Comparison of ENCODE assay signal across 1 cellular context in the genomic region with DNA sequence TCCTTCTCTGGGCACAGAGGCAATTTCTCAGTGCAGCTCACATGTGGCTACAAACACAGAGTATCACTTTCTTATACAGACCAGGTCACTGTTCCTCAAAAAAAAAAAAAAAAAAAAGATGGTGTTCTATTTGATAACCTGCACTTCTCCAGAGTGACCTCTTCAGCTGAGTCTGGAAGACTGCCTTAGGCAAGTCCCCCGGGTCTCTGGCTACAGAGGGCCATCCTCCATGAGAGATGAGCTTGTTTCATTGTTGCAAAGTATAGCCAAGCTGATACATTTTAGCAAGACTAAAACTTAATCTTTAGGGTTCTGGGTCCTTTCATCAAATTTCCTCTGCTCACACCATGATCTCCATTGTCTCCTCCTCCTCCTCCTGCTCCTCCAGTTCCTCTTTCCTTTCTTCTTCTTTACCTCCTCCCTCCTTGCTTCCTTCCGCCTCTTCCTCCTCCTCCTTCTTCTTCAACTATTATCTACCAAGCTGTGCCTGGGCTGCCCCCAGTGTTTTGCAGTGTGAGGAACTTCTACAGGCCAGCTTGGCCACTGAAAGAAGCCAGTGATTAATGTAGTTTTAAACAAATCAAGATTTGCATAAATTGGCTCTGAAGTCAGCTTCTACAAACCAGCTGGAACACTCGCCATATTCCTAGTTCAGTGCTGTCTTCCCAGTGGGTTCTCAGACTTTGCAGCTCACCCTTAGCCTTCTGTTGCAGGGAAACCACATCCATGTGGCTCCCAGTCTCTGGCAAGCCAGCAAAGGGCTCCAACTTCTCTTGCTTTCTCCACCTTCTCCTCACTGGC.
TF ChIP-seq lines count a peak whose summit lies in the region.

No MANE protein-coding gene starts in this region.

TF ChIP-seq in K562, 482 proteins besides CTCF, POLR2A, EP300 and RAD21 (continued from another document and continues in another):
- TF ChIP-seq, protein P1, sequence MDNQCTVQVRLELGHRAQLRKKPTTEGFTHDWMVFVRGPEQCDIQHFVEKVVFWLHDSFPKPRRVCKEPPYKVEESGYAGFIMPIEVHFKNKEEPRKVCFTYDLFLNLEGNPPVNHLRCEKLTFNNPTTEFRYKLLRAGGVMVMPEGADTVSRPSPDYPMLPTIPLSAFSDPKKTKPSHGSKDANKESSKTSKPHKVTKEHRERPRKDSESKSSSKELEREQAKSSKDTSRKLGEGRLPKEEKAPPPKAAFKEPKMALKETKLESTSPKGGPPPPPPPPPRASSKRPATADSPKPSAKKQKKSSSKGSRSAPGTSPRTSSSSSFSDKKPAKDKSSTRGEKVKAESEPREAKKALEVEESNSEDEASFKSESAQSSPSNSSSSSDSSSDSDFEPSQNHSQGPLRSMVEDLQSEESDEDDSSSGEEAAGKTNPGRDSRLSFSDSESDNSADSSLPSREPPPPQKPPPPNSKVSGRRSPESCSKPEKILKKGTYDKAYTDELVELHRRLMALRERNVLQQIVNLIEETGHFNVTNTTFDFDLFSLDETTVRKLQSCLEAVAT (IDR thresholded peaks at IDR 0.05), result no peak
- TF ChIP-seq, protein P2, sequence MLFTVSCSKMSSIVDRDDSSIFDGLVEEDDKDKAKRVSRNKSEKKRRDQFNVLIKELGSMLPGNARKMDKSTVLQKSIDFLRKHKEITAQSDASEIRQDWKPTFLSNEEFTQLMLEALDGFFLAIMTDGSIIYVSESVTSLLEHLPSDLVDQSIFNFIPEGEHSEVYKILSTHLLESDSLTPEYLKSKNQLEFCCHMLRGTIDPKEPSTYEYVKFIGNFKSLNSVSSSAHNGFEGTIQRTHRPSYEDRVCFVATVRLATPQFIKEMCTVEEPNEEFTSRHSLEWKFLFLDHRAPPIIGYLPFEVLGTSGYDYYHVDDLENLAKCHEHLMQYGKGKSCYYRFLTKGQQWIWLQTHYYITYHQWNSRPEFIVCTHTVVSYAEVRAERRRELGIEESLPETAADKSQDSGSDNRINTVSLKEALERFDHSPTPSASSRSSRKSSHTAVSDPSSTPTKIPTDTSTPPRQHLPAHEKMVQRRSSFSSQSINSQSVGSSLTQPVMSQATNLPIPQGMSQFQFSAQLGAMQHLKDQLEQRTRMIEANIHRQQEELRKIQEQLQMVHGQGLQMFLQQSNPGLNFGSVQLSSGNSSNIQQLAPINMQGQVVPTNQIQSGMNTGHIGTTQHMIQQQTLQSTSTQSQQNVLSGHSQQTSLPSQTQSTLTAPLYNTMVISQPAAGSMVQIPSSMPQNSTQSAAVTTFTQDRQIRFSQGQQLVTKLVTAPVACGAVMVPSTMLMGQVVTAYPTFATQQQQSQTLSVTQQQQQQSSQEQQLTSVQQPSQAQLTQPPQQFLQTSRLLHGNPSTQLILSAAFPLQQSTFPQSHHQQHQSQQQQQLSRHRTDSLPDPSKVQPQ (CRISPR knock-in tag; IDR thresholded peaks at IDR 0.05; ENCODE audit: borderline replicate concordance), result no peak
- TF ChIP-seq EHMT2 (IDR thresholded peaks at IDR 0.05), result peak; percentile 71; the same call in 1 of the 2 replicates
- TF ChIP-seq ZNF239 (CRISPR knock-in tag; IDR thresholded peaks at IDR 0.05), result no peak
- TF ChIP-seq, protein P3, sequence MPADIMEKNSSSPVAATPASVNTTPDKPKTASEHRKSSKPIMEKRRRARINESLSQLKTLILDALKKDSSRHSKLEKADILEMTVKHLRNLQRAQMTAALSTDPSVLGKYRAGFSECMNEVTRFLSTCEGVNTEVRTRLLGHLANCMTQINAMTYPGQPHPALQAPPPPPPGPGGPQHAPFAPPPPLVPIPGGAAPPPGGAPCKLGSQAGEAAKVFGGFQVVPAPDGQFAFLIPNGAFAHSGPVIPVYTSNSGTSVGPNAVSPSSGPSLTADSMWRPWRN (IDR thresholded peaks at IDR 0.05; ENCODE audit: low read depth), result no peak
- TF ChIP-seq, protein P4, sequence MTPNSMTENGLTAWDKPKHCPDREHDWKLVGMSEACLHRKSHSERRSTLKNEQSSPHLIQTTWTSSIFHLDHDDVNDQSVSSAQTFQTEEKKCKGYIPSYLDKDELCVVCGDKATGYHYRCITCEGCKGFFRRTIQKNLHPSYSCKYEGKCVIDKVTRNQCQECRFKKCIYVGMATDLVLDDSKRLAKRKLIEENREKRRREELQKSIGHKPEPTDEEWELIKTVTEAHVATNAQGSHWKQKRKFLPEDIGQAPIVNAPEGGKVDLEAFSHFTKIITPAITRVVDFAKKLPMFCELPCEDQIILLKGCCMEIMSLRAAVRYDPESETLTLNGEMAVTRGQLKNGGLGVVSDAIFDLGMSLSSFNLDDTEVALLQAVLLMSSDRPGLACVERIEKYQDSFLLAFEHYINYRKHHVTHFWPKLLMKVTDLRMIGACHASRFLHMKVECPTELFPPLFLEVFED (CRISPR knock-in tag; conservative IDR thresholded peaks at IDR 0.05), result peak; percentile 84; the same call in 1 of the 2 replicates
- no peak for TF ChIP-seq NONO (IDR thresholded peaks at IDR 0.05; ENCODE audit: low read depth in 2 of 2, low read length in 1 of 2)
- TF ChIP-seq, protein P5, sequence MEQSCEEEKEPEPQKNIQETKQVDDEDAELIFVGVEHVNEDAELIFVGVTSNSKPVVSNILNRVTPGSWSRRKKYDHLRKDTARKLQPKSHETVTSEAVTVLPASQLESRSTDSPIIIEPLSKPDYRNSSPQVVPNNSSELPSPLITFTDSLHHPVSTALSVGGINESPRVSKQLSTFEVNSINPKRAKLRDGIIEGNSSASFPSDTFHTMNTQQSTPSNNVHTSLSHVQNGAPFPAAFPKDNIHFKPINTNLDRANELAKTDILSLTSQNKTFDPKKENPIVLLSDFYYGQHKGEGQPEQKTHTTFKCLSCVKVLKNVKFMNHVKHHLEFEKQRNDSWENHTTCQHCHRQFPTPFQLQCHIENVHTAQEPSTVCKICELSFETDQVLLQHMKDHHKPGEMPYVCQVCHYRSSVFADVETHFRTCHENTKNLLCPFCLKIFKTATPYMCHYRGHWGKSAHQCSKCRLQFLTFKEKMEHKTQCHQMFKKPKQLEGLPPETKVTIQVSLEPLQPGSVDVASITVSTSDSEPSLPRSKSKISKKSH (CRISPR knock-in tag; IDR thresholded peaks at IDR 0.05), result no peak
- no peak for TF ChIP-seq POLR2B (IDR thresholded peaks at IDR 0.05; ENCODE audit: low read depth, partially characterized antibody)
- TF ChIP-seq, protein P6, sequence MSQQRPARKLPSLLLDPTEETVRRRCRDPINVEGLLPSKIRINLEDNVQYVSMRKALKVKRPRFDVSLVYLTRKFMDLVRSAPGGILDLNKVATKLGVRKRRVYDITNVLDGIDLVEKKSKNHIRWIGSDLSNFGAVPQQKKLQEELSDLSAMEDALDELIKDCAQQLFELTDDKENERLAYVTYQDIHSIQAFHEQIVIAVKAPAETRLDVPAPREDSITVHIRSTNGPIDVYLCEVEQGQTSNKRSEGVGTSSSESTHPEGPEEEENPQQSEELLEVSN (IDR thresholded peaks at IDR 0.05; ENCODE audit: borderline replicate concordance in 1 of 2, extremely low read depth in 1 of 2, insufficient read depth in 1 of 2, insufficient read length in 1 of 2, low read depth in 1 of 2, low read length in 1 of 2, poor library complexity in 1 of 2, severe bottlenecking in 1 of 2), result no peak
- TF ChIP-seq, protein P7, sequence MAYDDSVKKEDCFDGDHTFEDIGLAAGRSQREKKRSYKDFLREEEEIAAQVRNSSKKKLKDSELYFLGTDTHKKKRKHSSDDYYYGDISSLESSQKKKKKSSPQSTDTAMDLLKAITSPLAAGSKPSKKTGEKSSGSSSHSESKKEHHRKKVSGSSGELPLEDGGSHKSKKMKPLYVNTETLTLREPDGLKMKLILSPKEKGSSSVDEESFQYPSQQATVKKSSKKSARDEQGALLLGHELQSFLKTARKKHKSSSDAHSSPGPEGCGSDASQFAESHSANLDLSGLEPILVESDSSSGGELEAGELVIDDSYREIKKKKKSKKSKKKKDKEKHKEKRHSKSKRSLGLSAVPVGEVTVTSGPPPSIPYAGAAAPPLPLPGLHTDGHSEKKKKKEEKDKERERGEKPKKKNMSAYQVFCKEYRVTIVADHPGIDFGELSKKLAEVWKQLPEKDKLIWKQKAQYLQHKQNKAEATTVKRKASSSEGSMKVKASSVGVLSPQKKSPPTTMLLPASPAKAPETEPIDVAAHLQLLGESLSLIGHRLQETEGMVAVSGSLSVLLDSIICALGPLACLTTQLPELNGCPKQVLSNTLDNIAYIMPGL (CRISPR knock-in tag; IDR thresholded peaks at IDR 0.05), result no peak
- TF ChIP-seq U2AF2 (optimal IDR thresholded peaks at IDR 0.05; ENCODE audit: low read depth, low read length), result no peak
- TF ChIP-seq SIRT6 (IDR thresholded peaks at IDR 0.05; ENCODE audit: low read depth, low read length), result no peak
- peak; percentile 42; the same call in 1 of the 2 replicates for TF ChIP-seq MTA2 (IDR thresholded peaks at IDR 0.05; ENCODE audit: low read depth)
- TF ChIP-seq HIVEP1 (CRISPR knock-in tag; IDR thresholded peaks at IDR 0.05), result no peak
- TF ChIP-seq, protein P8, sequence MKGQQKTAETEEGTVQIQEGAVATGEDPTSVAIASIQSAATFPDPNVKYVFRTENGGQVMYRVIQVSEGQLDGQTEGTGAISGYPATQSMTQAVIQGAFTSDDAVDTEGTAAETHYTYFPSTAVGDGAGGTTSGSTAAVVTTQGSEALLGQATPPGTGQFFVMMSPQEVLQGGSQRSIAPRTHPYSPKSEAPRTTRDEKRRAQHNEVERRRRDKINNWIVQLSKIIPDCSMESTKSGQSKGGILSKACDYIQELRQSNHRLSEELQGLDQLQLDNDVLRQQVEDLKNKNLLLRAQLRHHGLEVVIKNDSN (CRISPR knock-in tag; IDR thresholded peaks at IDR 0.05), result no peak
- no peak for TF ChIP-seq SMAD2 (IDR thresholded peaks at IDR 0.05; ENCODE audit: low read depth, low read length)
- no peak for TF ChIP-seq FOXK2 (conservative IDR thresholded peaks at IDR 0.05 in 1 of 2, IDR thresholded peaks at IDR 0.05 in 1 of 2; ENCODE audit: low read depth in 2 of 2)
- TF ChIP-seq COPS2 (conservative IDR thresholded peaks at IDR 0.05), result no peak
- no peak for TF ChIP-seq PHB (CRISPR knock-in tag; IDR thresholded peaks at IDR 0.05)
- TF ChIP-seq, protein P9, sequence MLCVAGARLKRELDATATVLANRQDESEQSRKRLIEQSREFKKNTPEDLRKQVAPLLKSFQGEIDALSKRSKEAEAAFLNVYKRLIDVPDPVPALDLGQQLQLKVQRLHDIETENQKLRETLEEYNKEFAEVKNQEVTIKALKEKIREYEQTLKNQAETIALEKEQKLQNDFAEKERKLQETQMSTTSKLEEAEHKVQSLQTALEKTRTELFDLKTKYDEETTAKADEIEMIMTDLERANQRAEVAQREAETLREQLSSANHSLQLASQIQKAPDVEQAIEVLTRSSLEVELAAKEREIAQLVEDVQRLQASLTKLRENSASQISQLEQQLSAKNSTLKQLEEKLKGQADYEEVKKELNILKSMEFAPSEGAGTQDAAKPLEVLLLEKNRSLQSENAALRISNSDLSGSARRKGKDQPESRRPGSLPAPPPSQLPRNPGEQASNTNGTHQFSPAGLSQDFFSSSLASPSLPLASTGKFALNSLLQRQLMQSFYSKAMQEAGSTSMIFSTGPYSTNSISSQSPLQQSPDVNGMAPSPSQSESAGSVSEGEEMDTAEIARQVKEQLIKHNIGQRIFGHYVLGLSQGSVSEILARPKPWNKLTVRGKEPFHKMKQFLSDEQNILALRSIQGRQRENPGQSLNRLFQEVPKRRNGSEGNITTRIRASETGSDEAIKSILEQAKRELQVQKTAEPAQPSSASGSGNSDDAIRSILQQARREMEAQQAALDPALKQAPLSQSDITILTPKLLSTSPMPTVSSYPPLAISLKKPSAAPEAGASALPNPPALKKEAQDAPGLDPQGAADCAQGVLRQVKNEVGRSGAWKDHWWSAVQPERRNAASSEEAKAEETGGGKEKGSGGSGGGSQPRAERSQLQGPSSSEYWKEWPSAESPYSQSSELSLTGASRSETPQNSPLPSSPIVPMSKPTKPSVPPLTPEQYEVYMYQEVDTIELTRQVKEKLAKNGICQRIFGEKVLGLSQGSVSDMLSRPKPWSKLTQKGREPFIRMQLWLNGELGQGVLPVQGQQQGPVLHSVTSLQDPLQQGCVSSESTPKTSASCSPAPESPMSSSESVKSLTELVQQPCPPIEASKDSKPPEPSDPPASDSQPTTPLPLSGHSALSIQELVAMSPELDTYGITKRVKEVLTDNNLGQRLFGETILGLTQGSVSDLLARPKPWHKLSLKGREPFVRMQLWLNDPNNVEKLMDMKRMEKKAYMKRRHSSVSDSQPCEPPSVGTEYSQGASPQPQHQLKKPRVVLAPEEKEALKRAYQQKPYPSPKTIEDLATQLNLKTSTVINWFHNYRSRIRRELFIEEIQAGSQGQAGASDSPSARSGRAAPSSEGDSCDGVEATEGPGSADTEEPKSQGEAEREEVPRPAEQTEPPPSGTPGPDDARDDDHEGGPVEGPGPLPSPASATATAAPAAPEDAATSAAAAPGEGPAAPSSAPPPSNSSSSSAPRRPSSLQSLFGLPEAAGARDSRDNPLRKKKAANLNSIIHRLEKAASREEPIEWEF (CRISPR knock-in tag; IDR thresholded peaks at IDR 0.05), result no peak
- TF ChIP-seq ZNF696 (CRISPR knock-in tag; conservative IDR thresholded peaks at IDR 0.05), result no peak
- TF ChIP-seq RAD51 (IDR thresholded peaks at IDR 0.05; ENCODE audit: borderline replicate concordance, low read depth), result no peak
- TF ChIP-seq TEAD2 (tag; IDR thresholded peaks at IDR 0.05), result no peak
- no peak for TF ChIP-seq RBM22 (IDR thresholded peaks at IDR 0.05; ENCODE audit: low read depth, low read length, poor library complexity, severe bottlenecking)
- TF ChIP-seq JUND (IDR thresholded peaks at IDR 0.05; ENCODE audit: borderline replicate concordance, low read depth, low read length), result no peak
- TF ChIP-seq JUND (tag; IDR thresholded peaks at IDR 0.05; ENCODE audit: borderline replicate concordance, low read depth, low read length), result no peak
- no peak for TF ChIP-seq NFIC (IDR thresholded peaks at IDR 0.05)
- no peak for TF ChIP-seq ZNF24 (IDR thresholded peaks at IDR 0.05)
- TF ChIP-seq POLR2AphosphoS5 (IDR thresholded peaks at IDR 0.05; ENCODE audit: control insufficient read depth, insufficient read depth, low read depth, low read length), result no peak
- TF ChIP-seq, protein P10, sequence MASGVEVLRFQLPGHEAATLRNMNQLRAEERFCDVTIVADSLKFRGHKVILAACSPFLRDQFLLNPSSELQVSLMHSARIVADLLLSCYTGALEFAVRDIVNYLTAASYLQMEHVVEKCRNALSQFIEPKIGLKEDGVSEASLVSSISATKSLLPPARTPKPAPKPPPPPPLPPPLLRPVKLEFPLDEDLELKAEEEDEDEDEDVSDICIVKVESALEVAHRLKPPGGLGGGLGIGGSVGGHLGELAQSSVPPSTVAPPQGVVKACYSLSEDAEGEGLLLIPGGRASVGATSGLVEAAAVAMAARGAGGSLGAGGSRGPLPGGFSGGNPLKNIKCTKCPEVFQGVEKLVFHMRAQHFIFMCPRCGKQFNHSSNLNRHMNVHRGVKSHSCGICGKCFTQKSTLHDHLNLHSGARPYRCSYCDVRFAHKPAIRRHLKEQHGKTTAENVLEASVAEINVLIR (CRISPR knock-in tag; IDR thresholded peaks at IDR 0.05), result no peak
